In the genomic region with DNA sequence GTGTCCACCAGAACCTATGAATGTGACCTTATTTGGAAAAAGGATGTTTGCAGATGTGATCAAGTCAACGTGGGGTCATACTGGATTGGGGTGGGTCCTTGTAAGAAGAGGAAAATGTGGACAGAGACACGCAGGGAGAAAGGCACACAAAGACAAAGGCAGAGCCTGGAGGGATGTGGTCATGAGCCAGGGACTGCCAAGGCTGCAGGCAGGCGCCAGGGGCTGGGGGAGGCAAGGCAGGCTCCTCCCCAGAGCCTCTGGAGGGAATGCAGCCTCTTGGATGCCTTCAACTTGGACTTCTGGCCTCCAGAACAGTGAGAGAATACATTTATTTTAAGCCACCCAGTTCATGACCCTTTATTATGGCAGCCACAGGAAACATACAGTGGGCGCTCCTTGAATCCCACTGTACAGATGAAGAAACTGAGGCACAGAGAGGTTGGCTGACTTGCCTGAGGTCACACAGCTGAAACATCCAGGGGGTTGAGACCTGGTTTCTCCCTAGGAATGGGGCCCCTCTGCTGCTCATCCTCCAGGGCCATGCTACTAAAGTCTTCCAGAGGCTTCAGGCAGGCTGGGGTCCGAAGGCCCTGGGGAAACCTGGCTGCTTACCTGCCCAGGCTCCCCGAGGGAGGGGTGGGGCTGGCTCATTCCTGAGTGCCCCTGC, we compare ENCODE assay signal across 1 cellular context.
TF ChIP-seq lines count a peak whose summit lies in the region.

No MANE protein-coding gene starts in this region.

TF ChIP-seq in HCT116, 20 proteins besides CTCF, POLR2A, EP300 and RAD21 (continued from another document):
- TF ChIP-seq, protein P1, sequence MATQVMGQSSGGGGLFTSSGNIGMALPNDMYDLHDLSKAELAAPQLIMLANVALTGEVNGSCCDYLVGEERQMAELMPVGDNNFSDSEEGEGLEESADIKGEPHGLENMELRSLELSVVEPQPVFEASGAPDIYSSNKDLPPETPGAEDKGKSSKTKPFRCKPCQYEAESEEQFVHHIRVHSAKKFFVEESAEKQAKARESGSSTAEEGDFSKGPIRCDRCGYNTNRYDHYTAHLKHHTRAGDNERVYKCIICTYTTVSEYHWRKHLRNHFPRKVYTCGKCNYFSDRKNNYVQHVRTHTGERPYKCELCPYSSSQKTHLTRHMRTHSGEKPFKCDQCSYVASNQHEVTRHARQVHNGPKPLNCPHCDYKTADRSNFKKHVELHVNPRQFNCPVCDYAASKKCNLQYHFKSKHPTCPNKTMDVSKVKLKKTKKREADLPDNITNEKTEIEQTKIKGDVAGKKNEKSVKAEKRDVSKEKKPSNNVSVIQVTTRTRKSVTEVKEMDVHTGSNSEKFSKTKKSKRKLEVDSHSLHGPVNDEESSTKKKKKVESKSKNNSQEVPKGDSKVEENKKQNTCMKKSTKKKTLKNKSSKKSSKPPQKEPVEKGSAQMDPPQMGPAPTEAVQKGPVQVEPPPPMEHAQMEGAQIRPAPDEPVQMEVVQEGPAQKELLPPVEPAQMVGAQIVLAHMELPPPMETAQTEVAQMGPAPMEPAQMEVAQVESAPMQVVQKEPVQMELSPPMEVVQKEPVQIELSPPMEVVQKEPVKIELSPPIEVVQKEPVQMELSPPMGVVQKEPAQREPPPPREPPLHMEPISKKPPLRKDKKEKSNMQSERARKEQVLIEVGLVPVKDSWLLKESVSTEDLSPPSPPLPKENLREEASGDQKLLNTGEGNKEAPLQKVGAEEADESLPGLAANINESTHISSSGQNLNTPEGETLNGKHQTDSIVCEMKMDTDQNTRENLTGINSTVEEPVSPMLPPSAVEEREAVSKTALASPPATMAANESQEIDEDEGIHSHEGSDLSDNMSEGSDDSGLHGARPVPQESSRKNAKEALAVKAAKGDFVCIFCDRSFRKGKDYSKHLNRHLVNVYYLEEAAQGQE (IDR thresholded peaks at IDR 0.05; ENCODE audit: low read depth) = no peak
- TF ChIP-seq CEBPB (IDR thresholded peaks at IDR 0.05; ENCODE audit: low read depth) (no peak), ELF1 (IDR thresholded peaks at IDR 0.05; ENCODE audit: borderline replicate concordance, low read depth) (no peak), FOSL1 (IDR thresholded peaks at IDR 0.05; ENCODE audit: low read depth) (no peak), CBX3 (IDR thresholded peaks at IDR 0.05; ENCODE audit: low read depth) (no peak)
